In genomic region chr7:155844019-155844453, GRCh38 we compare ENCODE assay signal across 19 cellular contexts. TPM values are rescaled to one million over a fixed set of nuclear protein-coding genes. Genes with fewer than 3 reads are reported as not detected.
DNase-seq lines count a peak whose midpoint lies in the region; ATAC-seq and TF ChIP-seq lines count a peak whose summit lies in the region.
"Had no signal": no experiment of that assay in that cellular context is flagged by ENCODE, and none has a peak within 500 bp of the region (broad histone marks: within the 10 kb centered on the region; RNA-seq: fewer than 3 reads in every experiment).

No MANE protein-coding gene starts in this region.

- no peaks in the 10 kb centered on the region for H3K36me3 ChIP-seq in left ventricle myocardium inferior
- H3K36me3 ChIP-seq: SJCRH30 had no signal

- H3K4me3 ChIP-seq in right cardiac atrium (ENCODE audit: low read length): no peak overlapping the region
- no peak overlapping the region for H3K4me3 ChIP-seq in left ventricle myocardium inferior
- H3K4me3 ChIP-seq: SJCRH30 had no signal

- ATAC-seq in right cardiac atrium (peak; percentile 23 to 50), HG02798 (IDR thresholded peaks at IDR 0.05; ENCODE audit: poor library complexity, unreplicated experiment) (no peak), HG03571 (IDR thresholded peaks at IDR 0.05; ENCODE audit: unreplicated experiment) (no peak)
- ATAC-seq: natural killer cell had no signal

- no peak for TF ChIP-seq CTCF in left ventricle myocardium inferior (IDR thresholded peaks at IDR 0.05; ENCODE audit: borderline replicate concordance)

- H3K4me1 ChIP-seq in right cardiac atrium (ENCODE audit: control insufficient read depth, insufficient read depth, low read length): no peaks in the 10 kb centered on the region
- H3K4me1 ChIP-seq in left ventricle myocardium inferior: no peaks in the 10 kb centered on the region
- H3K4me1 ChIP-seq: SJCRH30 had no signal

- no peaks in the 10 kb centered on the region for H3K9me3 ChIP-seq in right cardiac atrium (ENCODE audit: control insufficient read depth, low read length)
- no peaks in the 10 kb centered on the region for H3K9me3 ChIP-seq in left ventricle myocardium inferior (replicated peaks)
- H3K9me3 ChIP-seq: SJCRH30 had no signal

- H3K27me3 ChIP-seq in right cardiac atrium (ENCODE audit: control insufficient read depth, insufficient read depth) (no peaks in the 10 kb centered on the region), left ventricle myocardium inferior (ENCODE audit: low read depth) (peaks cover 89% of the 10 kb centered on the region)

- intact Hi-C loops in right cardiac atrium (cut with DNase I): no loop called here
- intact Hi-C loops in left ventricle myocardium inferior (cut with micrococcal nuclease): no loop called here

- WGBS in right cardiac atrium: 58% methylated on average over 14 of the region's 14 CpGs

- DNase-seq in right cardiac atrium (no peak), left ventricle myocardium inferior (no peak), glomerular visceral epithelial cell (ENCODE audit: extremely low spot score) (peak; percentile 70), mucosa of gallbladder (ENCODE audit: low spot score) (peak; percentile 90), hypothalamus (lab: John Stamatoyannopoulos, UW) (no peak), GM19238 (ENCODE audit: insufficient read length, low spot score) (no peak)
- DNase-seq: activated B cell treated with CpG ODN at 0.5 μM for 24 hours; activated gamma-delta T cell; CD4-positive, CD25-positive, alpha-beta regulatory T cell; natural killer cell; NCI-H2029; NCI-H510A; SJCRH30; T-helper 2 cell had no signal

- H3K27ac ChIP-seq in right cardiac atrium (ENCODE audit: low read length) (no peak overlapping the region), left ventricle myocardium inferior (replicated peaks) (no peak overlapping the region)
- H3K27ac ChIP-seq: SJCRH30 had no signal

RNA-seq across cellular contexts. Expression of gene SHH, which starts 31.8 kb away (rescaled TPM):
- total RNA-seq in right cardiac atrium (not detected), left ventricle myocardium inferior (not detected), mucosa of gallbladder (134 TPM)
- polyA plus RNA-seq in right cardiac atrium: not detected
- total RNA-seq: A673; activated B cell treated with CpG ODN at 0.5 μM for 24 hours; CD4-positive, CD25-positive, alpha-beta regulatory T cell; fibroblast of villous mesenchyme; lower leg skin; natural killer cell; SJCRH30 had no signal

Comparison
In these comparisons a context has a peak if more than half of its experiments do, and no peak if none do; other contexts are left out.
1. ATAC-seq: peak in right cardiac atrium (2 of 2); none in HG02798 (single experiment) and HG03571 (single experiment).
2. DNase-seq: peak in glomerular visceral epithelial cell (single experiment) and mucosa of gallbladder (single experiment); none in right cardiac atrium (0 of 3), left ventricle myocardium inferior (single experiment), hypothalamus (0 of 51) and GM19238 (single experiment).
3. RNA of gene SHH, which starts 31.8 kb away (total RNA-seq): 134 TPM in mucosa of gallbladder (single experiment); not detected in right cardiac atrium and not detected in left ventricle myocardium inferior (single experiment); every median in the first group is over 100 times any median in the second.